In genomic region chr2:201118957-201119848, GRCh38 we compare ENCODE assay signal across 8 cellular contexts. TPM values are rescaled to one million over a fixed set of nuclear protein-coding genes. Genes with fewer than 3 reads are reported as not detected.
DNase-seq lines count a peak whose midpoint lies in the region; ATAC-seq, FAIRE-seq and TF ChIP-seq lines count a peak whose summit lies in the region.

No MANE protein-coding gene starts in this region.

- no TSS peak for BruUV-seq in K562 (replicated peaks; lab: Mats Ljungman, UMichigan)

- no peak for TF ChIP-seq EP300 in K562 (IDR thresholded peaks at IDR 0.05; ENCODE audit: low read length)

- intact Hi-C loops in K562 (cut with micrococcal nuclease) (loop anchor here (1.0 to 5.0 kb wide), 5 partner anchors 39 to 288 kb away; partner anchors contain the start of genes HYCC2 and ORC2), thyroid gland (cut with DNase I) (loop anchor here (5.0 to 10.0 kb wide), 2 partner anchors 38 to 106 kb away; no protein-coding TSS in a partner anchor)

- H3K9me3 ChIP-seq in K562 (replicated peaks; ENCODE audit: control insufficient read depth, insufficient read depth, low read depth, low read length) (no peaks in the 10 kb centered on the region), thyroid gland (no peaks in the 10 kb centered on the region)

- POLR2A ChIA-PET in K562 (lab: Yijun Ruan, JAX): interaction anchor here (0.7 to 1.0 kb wide), 2 partner anchors 54 to 215 kb away, joined by 3 read pairs; no protein-coding TSS in a partner anchor

- peak overlapping the region; percentile 63; the same call in 1 of the 2 replicates for H2AFZ ChIP-seq in K562 (ENCODE audit: low read depth, low read length)

- peak overlapping the region; percentile 93 for H3K4me2 ChIP-seq in K562 (ENCODE audit: insufficient read depth, low read length)

- peak; percentile 58 for DNase-seq in AG10803 (ENCODE audit: low read depth)
- peak; percentile 71 for DNase-seq in NCI-H526 treated with DMSO at 0.1 percent for 48 hours (lab: John Stamatoyannopoulos, UW)
- DNase-seq in K562 (ENCODE audit: extremely low read depth in 1 of 4, low spot score in 3 of 4): peak in 2 of 4 experiments; percentile 27 to 67
- DNase-seq in kidney glomerular epithelial cell (lab: John Stamatoyannopoulos, UW): peak; percentile 62
- DNase-seq in thyroid gland: no peak
- DNase-seq in ecto neural progenitor cell (ENCODE audit: low spot score): no peak

- no peak for TF ChIP-seq CTCF in AG10803 (conservative IDR thresholded peaks at IDR 0.05; ENCODE audit: low read length)
- TF ChIP-seq CTCF in K562 (IDR thresholded peaks at IDR 0.05 in 2 of 3, conservative IDR thresholded peaks at IDR 0.05 in 1 of 3; ENCODE audit: insufficient read depth in 2 of 3, low read depth in 1 of 3, low read length in 3 of 3): no peak
- no peak for TF ChIP-seq CTCF in thyroid gland (IDR thresholded peaks at IDR 0.05)

- 0% methylated on average over 12 of the region's 12 CpGs for WGBS in K562 (ENCODE audit: insufficient coverage, low coverage, missing lambda C conversion rate)
- WGBS in thyroid gland, 2 donors: 16 to 21% methylated on average over 10 to 11 of the region's 12 CpGs

- H3K27ac ChIP-seq in K562 (ENCODE audit: extremely low read depth, low read depth, low read length): peak overlapping the region; percentile 98
- H3K27ac ChIP-seq in thyroid gland: peak overlapping the region; percentile 98 to 100 (median 99)

- TF ChIP-seq POLR2A in K562 (conservative IDR thresholded peaks at IDR 0.05): peak; percentile 14
- TF ChIP-seq POLR2A in thyroid gland (IDR thresholded peaks at IDR 0.05): no peak

- peak; percentile 58 for FAIRE-seq in K562 (lab: Jason Lieb, UNC)

- H3K4me3 ChIP-seq in AG10803 (ENCODE audit: low read length) (peak overlapping the region; percentile 71), K562 (peak overlapping the region; percentile 93), thyroid gland (replicated peaks in 1 of 3) (peak overlapping the region; percentile 33 to 78 (median 66))

- H3K27me3 ChIP-seq in K562 (ENCODE audit: control insufficient read depth in 2 of 2, insufficient read depth in 2 of 2, low read length in 2 of 2) (no peaks in the 10 kb centered on the region), thyroid gland (no peaks in the 10 kb centered on the region)

- peaks cover 31% of the 10 kb centered on the region for H3K36me3 ChIP-seq in K562 (ENCODE audit: control insufficient read depth, insufficient read depth, low read length)
- H3K36me3 ChIP-seq in thyroid gland: no peaks in the 10 kb centered on the region

- H3K4me1 ChIP-seq in K562 (replicated peaks in 1 of 2; ENCODE audit: control insufficient read depth in 2 of 2, insufficient read depth in 2 of 2, low read length in 2 of 2) (peaks cover 21 to 28% of the 10 kb centered on the region in 2 experiments; a peak in 4 of 5 replicates), thyroid gland (peaks cover 42 to 53% of the 10 kb centered on the region in 2 donors)

- in situ Hi-C loops in K562 (cut with MboI): no loop called here

- H3K9ac ChIP-seq in K562 (ENCODE audit: insufficient read depth in 1 of 2, low read depth in 2 of 2, low read length in 2 of 2): peak overlapping the region; percentile 94 to 95

- ATAC-seq in GM18511 (IDR thresholded peaks at IDR 0.05; ENCODE audit: unreplicated experiment) (peak; percentile 2), K562 (peak; percentile 39), GM18873 (IDR thresholded peaks at IDR 0.05; ENCODE audit: low FRiP score, unreplicated experiment) (no peak)

- no peaks in the 10 kb centered on the region for H3K9me1 ChIP-seq in K562 (ENCODE audit: control insufficient read depth, insufficient read depth, low read length)

- 0 out of 2 replicates have a peak, but pooled peaks cover 2% of the 10 kb centered on the region for H4K20me1 ChIP-seq in K562 (replicated peaks; ENCODE audit: control insufficient read depth, insufficient read depth, low read length)

- peaks cover 99% of the 10 kb centered on the region for H3K79me2 ChIP-seq in K562 (ENCODE audit: control insufficient read depth, insufficient read depth, low read length)

- no peak for TF ChIP-seq RAD21 in K562 (CRISPR knock-in tag; conservative IDR thresholded peaks at IDR 0.05 in 1 of 2, IDR thresholded peaks at IDR 0.05 in 1 of 2)

- CTCF ChIA-PET in K562 (lab: Yijun Ruan, JAX; ENCODE audit: low intra/inter-chr PET ratio): no interaction called here

TF ChIP-seq in K562, 482 proteins besides CTCF, POLR2A, EP300 and RAD21 (continues in another document):
- TF ChIP-seq KDM1A (IDR thresholded peaks at IDR 0.05): no peak

RNA-seq across cellular contexts. Expression of gene CFLAR, which starts 3.2 kb away (rescaled TPM):
- 362 and 472 TPM in 2 replicates for total RNA-seq in K562 (2011; cell fraction: chromatin; rRNA removed; ENCODE audit: low replicate concordance)
- total RNA-seq in K562 (2011; cell fraction: nucleolus; rRNA removed): 167 and 172 TPM in 2 replicates
- 230 and 255 TPM in 2 replicates for total RNA-seq in K562 (2011; cell fraction: nucleoplasm; rRNA removed)
- total RNA-seq in K562 (2014; rRNA removed) (46.0 and 48.6 TPM in 2 replicates), K562 (2014; rRNA removed; fragmentation: Illumina TruSeq; extraction: Trizol) (73.6 and 95.3 TPM in 2 replicates), K562 (2015; rRNA removed; fragmentation: Illumina TruSeq; extraction: Trizol) (32.9 and 39.4 TPM in 2 replicates), K562 (2021) (66.4 and 78.4 TPM in 2 replicates), thyroid gland (100 to 1,000 TPM; 157 to 492 (median 249) TPM)
- polyA plus RNA-seq in K562 (2011; rRNA removed) (55.5 and 102 TPM in 2 replicates), K562 (2014; fragmentation: Illumina TruSeq; extraction: Trizol) (54.0 and 55.1 TPM in 2 replicates), K562 (2014; fragmentation: Nextera tagmentation; extraction: Ambion mirVana) (10 to 100 TPM; 27.5 to 30.3 TPM), K562 (2014; rRNA removed) (45.6 and 55.9 TPM in 2 replicates)
- polyA plus RNA-seq in K562 (2011; cell fraction: cytosol; rRNA removed): 42.6 and 44.2 TPM in 2 replicates
- 65.0 and 100 TPM in 2 replicates for polyA plus RNA-seq in K562 (2011; cell fraction: nucleus; rRNA removed)
- polyA plus RNA-seq in K562 (2012): 48.8 and 58.4 TPM in 2 replicates
- 142 and 164 TPM in 2 replicates for polyA minus RNA-seq in K562 (2011; rRNA and poly(A)+ RNA removed)
- polyA minus RNA-seq in K562 (2011; cell fraction: cytosol; rRNA and poly(A)+ RNA removed): 41.0 and 53.7 TPM in 2 replicates
- polyA minus RNA-seq in K562 (2011; cell fraction: nucleus; rRNA and poly(A)+ RNA removed): 135 and 142 TPM in 2 replicates

RNA-seq across cellular contexts. Expression of gene NDUFB3, which starts 47.4 kb away (rescaled TPM):
- 4.1 and 9.5 TPM in 2 replicates for total RNA-seq in K562 (2011; cell fraction: chromatin; rRNA removed; ENCODE audit: low replicate concordance)
- 6.4 and 7.8 TPM in 2 replicates for total RNA-seq in K562 (2011; cell fraction: nucleolus; rRNA removed)
- total RNA-seq in K562 (2011; cell fraction: nucleoplasm; rRNA removed): 11.7 and 11.8 TPM in 2 replicates
- total RNA-seq in K562 (2014; rRNA removed): 116 and 156 TPM in 2 replicates
- 202 and 209 TPM in 2 replicates for total RNA-seq in K562 (2014; rRNA removed; fragmentation: Illumina TruSeq; extraction: Trizol)
- total RNA-seq in K562 (2015; rRNA removed; fragmentation: Illumina TruSeq; extraction: Trizol): 138 and 152 TPM in 2 replicates
- 127 and 142 TPM in 2 replicates for total RNA-seq in K562 (2021)
- polyA plus RNA-seq in K562 (2011; rRNA removed): 121 and 152 TPM in 2 replicates
- 21.4 and 72.0 TPM in 2 replicates for polyA plus RNA-seq in K562 (2011; cell fraction: cytosol; rRNA removed)
- 13.2 and 33.7 TPM in 2 replicates for polyA plus RNA-seq in K562 (2011; cell fraction: nucleus; rRNA removed)
- polyA plus RNA-seq in K562 (2012): 97.7 and 221 TPM in 2 replicates
- polyA plus RNA-seq in K562 (2014; fragmentation: Illumina TruSeq; extraction: Trizol): 126 and 130 TPM in 2 replicates
- 100 to 1,000 TPM; 679 to 786 TPM for polyA plus RNA-seq in K562 (2014; fragmentation: Nextera tagmentation; extraction: Ambion mirVana)
- 230 and 235 TPM in 2 replicates for polyA plus RNA-seq in K562 (2014; rRNA removed)
- 53.1 and 53.6 TPM in 2 replicates for polyA minus RNA-seq in K562 (2011; rRNA and poly(A)+ RNA removed)
- 14.2 and 17.0 TPM in 2 replicates for polyA minus RNA-seq in K562 (2011; cell fraction: cytosol; rRNA and poly(A)+ RNA removed)
- 4.7 and 12.2 TPM in 2 replicates for polyA minus RNA-seq in K562 (2011; cell fraction: nucleus; rRNA and poly(A)+ RNA removed)
- total RNA-seq in thyroid gland: 10 to 100 TPM; 42.4 to 95.2 (median 86.5) TPM

RNA-seq across cellular contexts. Expression of gene HYCC2, which starts 47.7 kb away (rescaled TPM):
- total RNA-seq in K562 (2011; cell fraction: chromatin; rRNA removed; ENCODE audit: low replicate concordance): 36.2 and 109 TPM in 2 replicates
- 18.8 and 22.1 TPM in 2 replicates for total RNA-seq in K562 (2011; cell fraction: nucleolus; rRNA removed)
- 55.3 and 96.3 TPM in 2 replicates for total RNA-seq in K562 (2011; cell fraction: nucleoplasm; rRNA removed)
- 5.4 TPM in 2 replicates for total RNA-seq in K562 (2014; rRNA removed)
- 15.6 and 16.9 TPM in 2 replicates for total RNA-seq in K562 (2014; rRNA removed; fragmentation: Illumina TruSeq; extraction: Trizol)
- total RNA-seq in K562 (2015; rRNA removed; fragmentation: Illumina TruSeq; extraction: Trizol): 11.1 and 12.8 TPM in 2 replicates
- 18.9 and 20.0 TPM in 2 replicates for total RNA-seq in K562 (2021)
- 12.2 and 14.9 TPM in 2 replicates for polyA plus RNA-seq in K562 (2011; rRNA removed)
- 2.4 and 4.6 TPM in 2 replicates for polyA plus RNA-seq in K562 (2011; cell fraction: cytosol; rRNA removed)
- 12.1 and 15.4 TPM in 2 replicates for polyA plus RNA-seq in K562 (2011; cell fraction: nucleus; rRNA removed)
- polyA plus RNA-seq in K562 (2012): 3.8 TPM in 2 replicates
- polyA plus RNA-seq in K562 (2014; fragmentation: Illumina TruSeq; extraction: Trizol): 6.3 and 8.5 TPM in 2 replicates
- 1 to 10 TPM; 7.5 to 9.8 TPM for polyA plus RNA-seq in K562 (2014; fragmentation: Nextera tagmentation; extraction: Ambion mirVana)
- 5.2 and 5.5 TPM in 2 replicates for polyA plus RNA-seq in K562 (2014; rRNA removed)
- 33.9 and 39.3 TPM in 2 replicates for polyA minus RNA-seq in K562 (2011; rRNA and poly(A)+ RNA removed)
- 8.9 and 12.0 TPM in 2 replicates for polyA minus RNA-seq in K562 (2011; cell fraction: cytosol; rRNA and poly(A)+ RNA removed)
- 23.7 and 39.7 TPM in 2 replicates for polyA minus RNA-seq in K562 (2011; cell fraction: nucleus; rRNA and poly(A)+ RNA removed)
- 10 to 100 TPM; 19.8 to 32.0 (median 26.0) TPM for total RNA-seq in thyroid gland

Comparison
In these comparisons a context has a peak if more than half of its experiments do, and no peak if none do; other contexts are left out.
1. DNase-seq: peak in AG10803 (single experiment), NCI-H526 treated with DMSO at 0.1 percent for 48 hours (single experiment) and kidney glomerular epithelial cell (single experiment); none in thyroid gland (0 of 2) and ecto neural progenitor cell (single experiment).
2. Peak in every context shown above with its lines, with median percentiles within 50 percentile points of each other: H3K4me3 ChIP-seq.